20 cellular contexts compared by ENCODE assay signal in the genomic region with DNA sequence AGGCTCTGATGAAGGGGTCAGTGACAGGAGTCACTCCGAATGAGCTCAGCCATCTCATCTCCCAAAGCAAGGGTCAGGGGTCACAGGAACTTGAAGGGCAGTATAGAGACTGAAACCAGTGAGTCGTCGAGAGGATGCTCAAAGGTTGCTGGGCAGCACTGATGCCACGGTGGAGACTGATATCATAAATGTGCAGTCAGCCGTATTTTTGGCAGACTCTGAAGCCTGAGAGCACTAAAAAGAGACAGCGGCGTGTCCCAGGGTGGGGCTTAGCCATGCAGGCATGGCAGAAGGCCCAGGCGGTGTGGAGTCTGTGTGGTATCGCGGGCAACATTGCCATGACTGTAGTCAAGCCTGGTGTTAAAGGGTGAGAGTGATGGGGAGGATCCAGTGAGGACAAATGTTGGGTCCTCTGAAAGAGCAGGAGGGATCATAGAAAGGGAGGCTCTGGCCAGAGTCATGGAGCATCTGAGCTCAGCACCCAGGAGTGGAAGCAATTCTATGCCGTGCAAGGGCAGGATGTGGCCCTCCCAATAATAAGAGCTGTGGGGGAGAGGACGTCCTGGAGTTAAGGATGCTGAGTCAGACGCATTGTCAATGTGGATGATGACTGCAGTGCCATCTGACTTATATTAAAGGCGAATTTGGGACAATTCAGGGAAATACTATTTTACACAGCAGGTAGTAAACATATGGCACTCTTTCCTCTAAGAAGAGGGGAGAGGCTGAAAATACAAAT.
"Had no signal": no experiment of that assay in that cellular context is flagged by ENCODE, and none has a peak within 500 bp of the region (broad histone marks: within the 10 kb centered on the region; RNA-seq: fewer than 3 reads in every experiment).

No MANE protein-coding gene starts in this region.

- H3K27me3 ChIP-seq: cardiac muscle cell, colonic mucosa, left lung, tibial nerve had no signal

- H3K9me3 ChIP-seq: colonic mucosa, left lung, tibial nerve had no signal

- FAIRE-seq: astrocyte, small intestine had no signal

- ATAC-seq: activated CD4-positive, CD25-positive, alpha-beta regulatory T cell treated with anti-CD3 and anti-CD28 coated beads, Interleukin-2, amount 50 U/mL, for 24 hours; left lung; naive thymus-derived CD8-positive, alpha-beta T cell had no signal

- DNase-seq: activated CD4-positive, alpha-beta T cell treated with anti-CD3 and anti-CD28 coated beads, Interleukin-2, amount 50 U/mL, for 1 hour; activated CD8-positive, alpha-beta memory T cell treated with anti-CD3 and anti-CD28 coated beads for 24 hours; activated naive CD4-positive, alpha-beta T cell treated with Interleukin-2 at 50 U/mL for 16 hours; colonic mucosa; effector CD8-positive, alpha-beta T cell; foreskin melanocyte; islet precursor cell; left lung; naive thymus-derived CD8-positive, alpha-beta T cell; right cardiac atrium; small intestine; stimulated activated CD4-positive, alpha-beta T cell treated with anti-CD3 and anti-CD28 coated beads, Interleukin-4, amount 100 ng/mL, for 4 hours; stimulated activated CD8-positive, alpha-beta memory T cell treated with anti-CD3 and anti-CD28 coated beads, Interleukin-4, amount 100 ng/mL, for 48 hours; stimulated activated naive CD4-positive, alpha-beta T cell treated with Interleukin-2 at 50 U/mL for 16 hours; substantia nigra; SW 1271 had no signal

- H3K4me1 ChIP-seq: colonic mucosa, tibial nerve had no signal

- H3K27ac ChIP-seq: cardiac muscle cell, colonic mucosa, left lung, tibial nerve had no signal

- H3K4me3 ChIP-seq: cardiac muscle cell, colonic mucosa, left lung, tibial nerve had no signal

- H3K36me3 ChIP-seq: colonic mucosa, left lung had no signal
